Comparison of ENCODE assay signal across 20 cellular contexts in genomic region chr6:32950449-32950848, GRCh38. TPM values are rescaled to one million over a fixed set of nuclear protein-coding genes. Genes with fewer than 3 reads are reported as not detected.
A peak's percentile ranks its signal among the peaks of the same experiment; 100 is the strongest.
DNase-seq lines count a peak whose midpoint lies in the region; TF ChIP-seq lines count a peak whose summit lies in the region.
"Had no signal": no experiment of that assay in that cellular context is flagged by ENCODE, and none has a peak within 500 bp of the region (broad histone marks: within the 10 kb centered on the region; RNA-seq: fewer than 3 reads in every experiment).

No MANE protein-coding gene starts in this region.

- TF ChIP-seq RAD21 in SK-N-SH (IDR thresholded peaks at IDR 0.05; ENCODE audit: low read length) = no peak

- CTCF ChIA-PET in SK-N-SH (lab: Yijun Ruan, JAX) = interaction anchor here (1.1 to 10.8 kb wide), 4 partner anchors 12 to 298 kb away, joined by 3 to 187 read pairs (median 52); partner anchors contain the start of gene HLA-DMB

- TF ChIP-seq CTCF in GM06990 (IDR thresholded peaks at IDR 0.05; ENCODE audit: insufficient read depth, low read length, poor library complexity, severe bottlenecking) (no peak), SU-DHL-6 (IDR thresholded peaks at IDR 0.05; ENCODE audit: insufficient read depth, low read length, poor library complexity, severe bottlenecking) (no peak), spleen (IDR thresholded peaks at IDR 0.05 in 8 of 11, conservative IDR thresholded peaks at IDR 0.05 in 3 of 11) (no peak), SK-N-SH (IDR thresholded peaks at IDR 0.05) (no peak), osteocyte (IDR thresholded peaks at IDR 0.05) (no peak)

- no peaks in the 10 kb centered on the region for H3K9me3 Mint-ChIP-seq in osteocyte (ENCODE audit: unreplicated experiment)
- H3K9me3 Mint-ChIP-seq: endodermal cell, GM23338 had no signal

- H3K4me1 ChIP-seq in spleen (peaks cover 34 to 100% (median 88%) of the 10 kb centered on the region in 6 donors), SK-N-SH (ENCODE audit: control insufficient read depth in 1 of 2, insufficient read depth in 2 of 2, low read depth in 1 of 2, low read length in 1 of 2) (peaks cover 0 to 6% of the 10 kb centered on the region in 2 experiments; a peak in 1 of 4 replicates)

- H4K20me1 ChIP-seq in SU-DHL-6 (ENCODE audit: low read depth, low read length) (no peaks in the 10 kb centered on the region), SK-N-SH (ENCODE audit: insufficient read depth) (no peaks in the 10 kb centered on the region)

- no peaks in the 10 kb centered on the region for H3K36me3 Mint-ChIP-seq in osteocyte (ENCODE audit: unreplicated experiment)

- TF ChIP-seq EP300 in SK-N-SH (IDR thresholded peaks at IDR 0.05; ENCODE audit: borderline replicate concordance in 1 of 2, low read depth in 1 of 2, low read length in 1 of 2) = no peak

- H2AFZ ChIP-seq in SU-DHL-6 (ENCODE audit: low read depth, low read length, severe bottlenecking) (no peak overlapping the region), SK-N-SH (ENCODE audit: low read depth) (no peak overlapping the region)
- H2AFZ ChIP-seq: GM23338 had no signal

- peaks cover 6% of the 10 kb centered on the region for H3K4me1 Mint-ChIP-seq in osteocyte (ENCODE audit: unreplicated experiment)
- H3K4me1 Mint-ChIP-seq: endodermal cell had no signal

- TF ChIP-seq POLR2A in spleen (IDR thresholded peaks at IDR 0.05) = no peak

- H3K27me3 ChIP-seq in GM06990 (replicated peaks; ENCODE audit: control insufficient read depth, insufficient read depth, low read length) (no peaks in the 10 kb centered on the region), SU-DHL-6 (ENCODE audit: low read length) (no peaks in the 10 kb centered on the region), spleen (replicated peaks in 1 of 7) (no peaks in the 10 kb centered on the region), SK-N-SH (ENCODE audit: insufficient read depth) (no peaks in the 10 kb centered on the region; the same call in 1 of the 2 replicates)
- H3K27me3 ChIP-seq: neutrophil had no signal

- H3K9me2 ChIP-seq in SU-DHL-6 (replicated peaks; ENCODE audit: insufficient read depth, low read length) (no peaks in the 10 kb centered on the region), SK-N-SH (no peaks in the 10 kb centered on the region)

- POLR2A ChIA-PET in SK-N-SH (lab: Yijun Ruan, JAX) = no interaction called here

- H3K79me2 ChIP-seq in SU-DHL-6 (ENCODE audit: insufficient read depth, low read length) (peaks cover 51% of the 10 kb centered on the region), SK-N-SH (ENCODE audit: insufficient read depth) (no peaks in the 10 kb centered on the region)

- H3K9me3 ChIP-seq in SU-DHL-6 (ENCODE audit: insufficient read depth, low read length) = no peaks in the 10 kb centered on the region
- H3K9me3 ChIP-seq in spleen = no peaks in the 10 kb centered on the region
- peaks cover 10% of the 10 kb centered on the region for H3K9me3 ChIP-seq in SK-N-SH
- H3K9me3 ChIP-seq: neutrophil, thoracic aorta had no signal

- peak overlapping the region; percentile 63 for H3K9ac ChIP-seq in SU-DHL-6 (ENCODE audit: low read length)
- H3K9ac ChIP-seq in SK-N-SH = no peak overlapping the region

- 82 to 88% (median 85%) methylated on average over 8 of the region's 8 CpGs for WGBS in spleen, 5 donors
- WGBS in SK-N-SH (ENCODE audit: low lambda C conversion rate) = 84% methylated on average over 8 of the region's 8 CpGs

- H3K4me2 ChIP-seq in SU-DHL-6 (ENCODE audit: low read depth, low read length, poor library complexity, severe bottlenecking) (peak overlapping the region; percentile 72), SK-N-SH (no peak overlapping the region)
- H3K4me2 ChIP-seq: GM23338 had no signal

- H3K36me3 ChIP-seq in GM06990 (ENCODE audit: control insufficient read depth, insufficient read depth, low read length) (peaks cover 8% of the 10 kb centered on the region), SU-DHL-6 (ENCODE audit: low read length) (peaks cover 7% of the 10 kb centered on the region; the same call in 1 of the 2 replicates), spleen (peaks cover 0 to 27% (median 0%) of the 10 kb centered on the region in 6 donors), SK-N-SH (replicated peaks in 1 of 2; ENCODE audit: control insufficient read depth in 1 of 2, insufficient read depth in 2 of 2, low read length in 1 of 2) (no peaks in the 10 kb centered on the region)
- H3K36me3 ChIP-seq: neutrophil, thoracic aorta had no signal

- H3K27ac ChIP-seq in SU-DHL-6 (ENCODE audit: low read depth, low read length) (peak overlapping the region; percentile 97), spleen (peak overlapping the region in 5 of 8 donors; percentile 1 to 96 (median 91)), SK-N-SH (ENCODE audit: low read depth in 2 of 2, low read length in 1 of 2) (no peak overlapping the region)
- H3K27ac ChIP-seq: neutrophil, psoas muscle, RWPE1, SK-N-MC, thoracic aorta had no signal

- no peak overlapping the region for H3K27ac Mint-ChIP-seq in osteocyte (ENCODE audit: unreplicated experiment)
- H3K27ac Mint-ChIP-seq: endodermal cell, GM23338 had no signal

- H3K4me3 ChIP-seq in GM06990 (replicated peaks; ENCODE audit: low read depth, low read length) (peak overlapping the region; percentile 79), SU-DHL-6 (ENCODE audit: insufficient read depth, low read length, poor library complexity, severe bottlenecking) (peak overlapping the region; percentile 70), spleen (peak overlapping the region in 6 of 8 donors; percentile 5 to 78 (median 40)), SK-N-SH (ENCODE audit: low read depth in 2 of 2, low read length in 1 of 2) (no peak overlapping the region)
- H3K4me3 ChIP-seq: GM23338, lung, SK-N-MC had no signal

- H3F3A ChIP-seq in SU-DHL-6 (ENCODE audit: insufficient read depth) (peaks cover 74% of the 10 kb centered on the region), SK-N-SH (replicated peaks; ENCODE audit: insufficient read depth) (no peaks in the 10 kb centered on the region)

- H3K4me3 Mint-ChIP-seq in osteocyte (ENCODE audit: unreplicated experiment) = no peak overlapping the region
- H3K4me3 Mint-ChIP-seq: endodermal cell, GM23338 had no signal

- intact Hi-C loops in spleen (cut with DNase I; ENCODE audit: low total_unique reads) = no loop called here

- peaks cover 23% of the 10 kb centered on the region for H3K27me3 Mint-ChIP-seq in osteocyte (ENCODE audit: unreplicated experiment)

- no peak for DNase-seq in GM06990 (ENCODE audit: extremely low read depth, insufficient read length)
- DNase-seq in spleen = no peak
- no peak for DNase-seq in SK-N-SH
- DNase-seq in osteocyte (ENCODE audit: extremely low spot score, unreplicated experiment) = no peak
- DNase-seq: activated CD4-positive, alpha-beta T cell treated with anti-CD3 and anti-CD28 coated beads, Interleukin-2, amount 50 U/mL, for 4 hours; activated effector memory CD4-positive, alpha-beta T cell treated with anti-CD3 and anti-CD28 coated beads, Interleukin-2, amount 50 U/mL, for 16 hours; endodermal cell; kidney; NCI-H1092; NCI-H1930; NCI-H69; psoas muscle; T-helper 9 cell had no signal

TF ChIP-seq in SK-N-SH, 30 proteins besides CTCF, POLR2A, EP300 and RAD21 (continues in another document):
- no peak for TF ChIP-seq USF1 (IDR thresholded peaks at IDR 0.05; ENCODE audit: borderline replicate concordance, low read depth)
- TF ChIP-seq MEF2A (IDR thresholded peaks at IDR 0.05; ENCODE audit: borderline replicate concordance, low read depth) = no peak
- TF ChIP-seq MXI1 (IDR thresholded peaks at IDR 0.05; ENCODE audit: low read depth, low read length) = no peak
- TF ChIP-seq RFX5 (IDR thresholded peaks at IDR 0.05; ENCODE audit: low read length) = no peak
- TF ChIP-seq ELF1 (IDR thresholded peaks at IDR 0.05) = no peak
- TF ChIP-seq EZH2phosphoT487 (IDR thresholded peaks at IDR 0.05; ENCODE audit: borderline replicate concordance, low read depth) = no peak
- TF ChIP-seq GATA2 (CRISPR knock-in tag; IDR thresholded peaks at IDR 0.05) = no peak
- TF ChIP-seq SIN3A (IDR thresholded peaks at IDR 0.05; ENCODE audit: borderline replicate concordance, low read depth, low read length) = no peak
- no peak for TF ChIP-seq FOXM1 (IDR thresholded peaks at IDR 0.05; ENCODE audit: low read depth)
- TF ChIP-seq TEAD4 (IDR thresholded peaks at IDR 0.05; ENCODE audit: borderline replicate concordance, insufficient read depth) = no peak

RNA-seq across cellular contexts. Expression of gene HLA-DMA, which starts 2.4 kb away (rescaled TPM):
- total RNA-seq in spleen (100 to 1,000 TPM; 141 to 218 (median 173) TPM), osteocyte (1.3 and 3.0 TPM in 2 replicates)
- polyA plus RNA-seq in spleen (100 to 1,000 TPM; 235 to 423 (median 270) TPM), SK-N-SH (2012; rRNA removed) (1.2 and 1.5 TPM in 2 replicates)
- 0.75 and 1.3 TPM in 2 replicates for polyA plus RNA-seq in SK-N-SH (2012; cell fraction: cytosol; rRNA removed)
- polyA plus RNA-seq in SK-N-SH (2012; cell fraction: nucleus; rRNA removed) = 6.5 and 7.7 TPM in 2 replicates

RNA-seq across cellular contexts. Expression of gene HLA-DMB, which starts 9.6 kb away (rescaled TPM):
- total RNA-seq in spleen (100 to 1,000 TPM; 124 to 178 (median 144) TPM), osteocyte (not detected in 2 replicates)
- polyA plus RNA-seq in spleen (100 to 1,000 TPM; 158 to 226 (median 209) TPM), SK-N-SH (2012; rRNA removed) (0.10 TPM in 1 of 2 replicates, not detected in the other)
- 0.03 TPM in 1 of 2 replicates, not detected in the other for polyA plus RNA-seq in SK-N-SH (2012; cell fraction: cytosol; rRNA removed)
- 0.05 and 0.06 TPM in 2 replicates for polyA plus RNA-seq in SK-N-SH (2012; cell fraction: nucleus; rRNA removed)

RNA-seq across cellular contexts. Expression of gene BRD2, which starts 17.9 kb away (rescaled TPM):
- total RNA-seq in spleen (100 to 1,000 TPM; 169 to 277 (median 234) TPM), osteocyte (166 and 168 TPM in 2 replicates)
- polyA plus RNA-seq in spleen (100 to 1,000 TPM in 2 of 3 donors, 10 to 100 TPM in 1; 80.5 to 127 (median 103) TPM), SK-N-SH (2012; rRNA removed) (104 and 116 TPM in 2 replicates)
- 87.9 and 91.4 TPM in 2 replicates for polyA plus RNA-seq in SK-N-SH (2012; cell fraction: cytosol; rRNA removed)
- polyA plus RNA-seq in SK-N-SH (2012; cell fraction: nucleus; rRNA removed) = 186 and 280 TPM in 2 replicates

RNA-seq across cellular contexts. Expression of gene HLA-DOA, which starts 58.9 kb away (rescaled TPM):
- total RNA-seq in spleen (10 to 100 TPM; 30.8 to 89.5 (median 68.6) TPM), osteocyte (not detected in 2 replicates)
- polyA plus RNA-seq in spleen (10 to 100 TPM; 36.9 to 48.7 (median 40.0) TPM), SK-N-SH (2012; rRNA removed) (not detected in 2 replicates)
- not detected in 2 replicates for polyA plus RNA-seq in SK-N-SH (2012; cell fraction: cytosol; rRNA removed)
- not detected in 2 replicates for polyA plus RNA-seq in SK-N-SH (2012; cell fraction: nucleus; rRNA removed)

Comparison
In these comparisons a context has a peak if more than half of its experiments do, and no peak if none do; other contexts are left out.
1. H3K4me3 ChIP-seq: peak in GM06990 (single experiment), SU-DHL-6 (single experiment) and spleen (6 of 8); none in SK-N-SH (0 of 2).
2. H3K27ac ChIP-seq: peak in SU-DHL-6 (single experiment) and spleen (5 of 8); none in SK-N-SH (0 of 2).
3. RNA of gene HLA-DMA, which starts 2.4 kb away (total RNA-seq): 141 to 218 TPM in spleen; 1.3 to 3.0 TPM in osteocyte; every median in the first group is over 10 times any median in the second.
4. RNA of gene HLA-DMB, which starts 9.6 kb away (total RNA-seq): 124 to 178 TPM in spleen; not detected in osteocyte; every median in the first group is over 100 times any median in the second.